Comparison of ENCODE assay signal across 9 cellular contexts in the genomic region with DNA sequence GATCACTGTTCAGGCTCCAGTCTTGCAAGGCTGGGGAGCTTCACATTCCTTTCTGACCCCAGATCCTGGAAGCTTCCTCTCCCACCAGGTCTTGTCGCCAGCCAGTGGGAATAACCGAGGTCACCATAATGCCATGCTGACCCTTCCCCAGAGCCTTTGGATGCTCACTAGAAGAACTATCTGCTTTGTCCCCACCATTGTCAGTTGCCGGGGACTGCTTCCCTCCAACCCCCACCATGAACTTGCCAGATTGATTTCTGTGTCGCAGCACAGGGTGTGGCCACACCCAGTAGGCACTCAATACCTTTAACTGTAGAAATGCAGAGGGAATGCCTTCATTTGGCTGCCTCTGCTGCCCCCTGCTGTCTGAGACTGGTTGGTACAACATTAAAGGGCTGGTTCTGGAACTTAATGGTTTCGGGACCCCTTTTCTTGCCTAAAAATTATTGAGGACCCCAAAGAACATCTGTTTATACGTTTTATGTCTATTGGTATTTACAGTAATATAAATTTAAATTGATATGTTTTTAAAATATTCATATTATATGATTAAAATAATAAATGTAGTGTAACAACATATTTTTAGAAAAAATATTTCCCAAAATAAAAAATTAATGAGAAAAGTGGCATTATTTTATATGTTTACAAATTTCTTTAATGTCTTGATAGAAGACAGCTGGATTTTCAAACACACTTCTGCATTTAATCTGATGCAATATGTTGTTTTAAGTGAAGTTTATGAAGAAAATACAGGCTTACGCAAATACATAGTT. TPM values are rescaled to one million over a fixed set of nuclear protein-coding genes. Genes with fewer than 3 reads are reported as not detected.
DNase-seq lines count a peak whose midpoint lies in the region; ATAC-seq, FAIRE-seq and TF ChIP-seq lines count a peak whose summit lies in the region.
"Had no signal": no experiment of that assay in that cellular context is flagged by ENCODE, and none has a peak within 500 bp of the region (broad histone marks: within the 10 kb centered on the region; RNA-seq: fewer than 3 reads in every experiment).

No MANE protein-coding gene starts in this region.

- TF ChIP-seq CTCF in D721Med (IDR thresholded peaks at IDR 0.05; ENCODE audit: insufficient read depth, missing control alignments) (peak; percentile 95), OCI-LY1 (IDR thresholded peaks at IDR 0.05; ENCODE audit: low read length) (peak; percentile 86), epithelial cell of proximal tubule (conservative IDR thresholded peaks at IDR 0.05; ENCODE audit: low read depth, low read length) (peak; percentile 92)

- H3K4me1 Mint-ChIP-seq in naive thymus-derived CD4-positive, alpha-beta T cell = peaks cover 8 to 61% (median 22%) of the 10 kb centered on the region in 7 donors
- peaks cover 27 to 48% of the 10 kb centered on the region in 2 donors for H3K4me1 Mint-ChIP-seq in stimulated activated naive B cell treated with anti-CD40 and anti-IgM and Interleukin-4, amounts not matched to agents 10 μg/mL and 1 μg/mL and 100 μg/mL, for 72 hours

- POLR2A ChIA-PET in naive thymus-derived CD4-positive, alpha-beta T cell (lab: Charles Lee) = interaction anchor here (0.8 to 1.9 kb wide), 4 partner anchors 42 to 257 kb away, joined by 3 to 5 read pairs (median 4); no protein-coding TSS in a partner anchor

- DNase-seq in D721Med (ENCODE audit: insufficient read length, low spot score) (peak; percentile 79), epithelial cell of proximal tubule (ENCODE audit: low read depth) (no peak)
- DNase-seq in activated CD8-positive, alpha-beta memory T cell treated with anti-CD3 and anti-CD28 coated beads, Interleukin-2, amount 50 U/mL, for 1 hour (ENCODE audit: extremely low read depth) = peak; percentile 49
- peak; percentile 63 to 83 (median 76) for DNase-seq in naive thymus-derived CD4-positive, alpha-beta T cell
- peak; percentile 61 for DNase-seq in stimulated activated naive B cell treated with anti-CD40 and anti-IgM and Interleukin-4, amounts not matched to agents 10 μg/mL and 1 μg/mL and 100 μg/mL, for 72 hours

- H2AFZ ChIP-seq in OCI-LY1 (ENCODE audit: low read length) = no peak overlapping the region

- peak overlapping the region in 3 of 10 donors; percentile 1 to 59 (median 41) for H3K4me3 Mint-ChIP-seq in naive thymus-derived CD4-positive, alpha-beta T cell
- H3K4me3 Mint-ChIP-seq in stimulated activated naive B cell treated with anti-CD40 and anti-IgM and Interleukin-4, amounts not matched to agents 10 μg/mL and 1 μg/mL and 100 μg/mL, for 72 hours = no peak overlapping the region

- no peaks in the 10 kb centered on the region for H3F3A ChIP-seq in OCI-LY1 (ENCODE audit: insufficient read depth, low read length)

- no peaks in the 10 kb centered on the region for H4K20me1 ChIP-seq in OCI-LY1 (ENCODE audit: insufficient read depth, low read length)

- no peaks in the 10 kb centered on the region for H3K79me2 ChIP-seq in OCI-LY1 (ENCODE audit: insufficient read depth, low read length)

- H3K36me3 Mint-ChIP-seq in naive thymus-derived CD4-positive, alpha-beta T cell = no peaks in the 10 kb centered on the region
- no peaks in the 10 kb centered on the region for H3K36me3 Mint-ChIP-seq in stimulated activated naive B cell treated with anti-CD40 and anti-IgM and Interleukin-4, amounts not matched to agents 10 μg/mL and 1 μg/mL and 100 μg/mL, for 72 hours

- no peak overlapping the region for H3K27ac ChIP-seq in HUES6 (ENCODE audit: low read depth, low read length)
- no peak overlapping the region for H3K27ac ChIP-seq in OCI-LY1 (ENCODE audit: low read depth, low read length, poor library complexity, severe bottlenecking)
- no peak overlapping the region for H3K27ac ChIP-seq in naive thymus-derived CD4-positive, alpha-beta T cell (ENCODE audit: low read depth, low read length)

- H3K36me3 ChIP-seq in HUES6 (ENCODE audit: control insufficient read depth, insufficient read depth, low read length) (no peaks in the 10 kb centered on the region), OCI-LY1 (ENCODE audit: insufficient read depth, low read length) (no peaks in the 10 kb centered on the region)
- no peaks in the 10 kb centered on the region for H3K36me3 ChIP-seq in naive thymus-derived CD4-positive, alpha-beta T cell (ENCODE audit: control insufficient read depth in 2 of 3, insufficient read depth in 3 of 3, low read length in 3 of 3)

- peak overlapping the region in 4 of 9 donors; percentile 11 to 83 (median 62) for H3K27ac Mint-ChIP-seq in naive thymus-derived CD4-positive, alpha-beta T cell
- H3K27ac Mint-ChIP-seq in stimulated activated naive B cell treated with anti-CD40 and anti-IgM and Interleukin-4, amounts not matched to agents 10 μg/mL and 1 μg/mL and 100 μg/mL, for 72 hours = no peak overlapping the region

- ATAC-seq in naive thymus-derived CD4-positive, alpha-beta T cell = peak; percentile 91
- peak; percentile 49 to 55 for ATAC-seq in stimulated activated naive B cell treated with anti-CD40 and anti-IgM and Interleukin-4, amounts not matched to agents 10 μg/mL and 1 μg/mL and 100 μg/mL, for 72 hours (replicated peaks)
- ATAC-seq in GM19452 (IDR thresholded peaks at IDR 0.05; ENCODE audit: unreplicated experiment) = no peak

- CTCF ChIA-PET in naive thymus-derived CD4-positive, alpha-beta T cell (lab: Charles Lee) = interaction anchor here (0.6 to 8.8 kb wide), 16 partner anchors 9 to 252 kb away, joined by 3 to 147 read pairs (median 5); partner anchors contain the start of gene KLHL35

- no peaks in the 10 kb centered on the region for H3K9me3 Mint-ChIP-seq in naive thymus-derived CD4-positive, alpha-beta T cell
- no peaks in the 10 kb centered on the region for H3K9me3 Mint-ChIP-seq in stimulated activated naive B cell treated with anti-CD40 and anti-IgM and Interleukin-4, amounts not matched to agents 10 μg/mL and 1 μg/mL and 100 μg/mL, for 72 hours

- H3K4me1 ChIP-seq in HUES6 (ENCODE audit: control insufficient read depth, insufficient read depth, low read length) (peaks cover 14% of the 10 kb centered on the region; the same call in 1 of the 2 replicates), OCI-LY1 (ENCODE audit: insufficient read depth, low read length, severe bottlenecking) (peaks cover 7% of the 10 kb centered on the region)
- H3K4me1 ChIP-seq in naive thymus-derived CD4-positive, alpha-beta T cell (ENCODE audit: control insufficient read depth in 2 of 2, insufficient read depth in 2 of 2, low read length in 2 of 2) = peaks cover 5 to 14% of the 10 kb centered on the region in 2 donors

- peak overlapping the region; percentile 9; the same call in 1 of the 2 replicates for H3K4me3 ChIP-seq in HUES6 (ENCODE audit: low read depth, low read length)
- no peak overlapping the region for H3K4me3 ChIP-seq in OCI-LY1 (ENCODE audit: low read depth, low read length, poor library complexity, severe bottlenecking)
- no peak overlapping the region for H3K4me3 ChIP-seq in epithelial cell of proximal tubule (ENCODE audit: low read depth, low read length)
- no peak overlapping the region for H3K4me3 ChIP-seq in naive thymus-derived CD4-positive, alpha-beta T cell (ENCODE audit: low read length)

- peaks cover 0 to 7% (median 0%) of the 10 kb centered on the region in 5 donors for H3K27me3 Mint-ChIP-seq in naive thymus-derived CD4-positive, alpha-beta T cell
- H3K27me3 Mint-ChIP-seq in stimulated activated naive B cell treated with anti-CD40 and anti-IgM and Interleukin-4, amounts not matched to agents 10 μg/mL and 1 μg/mL and 100 μg/mL, for 72 hours = peaks cover 14 to 21% of the 10 kb centered on the region in 2 donors

- intact Hi-C loops in naive thymus-derived CD4-positive, alpha-beta T cell (cut with micrococcal nuclease) = loop anchor here (1.0 to 5.0 kb wide), 6 partner anchors 30 to 252 kb away; partner anchors contain the start of gene SERPINH1 (in 1 of the 2)

- H3K9me3 ChIP-seq in HUES6 (ENCODE audit: control insufficient read depth, insufficient read depth, low read depth, low read length) (no peaks in the 10 kb centered on the region), OCI-LY1 (ENCODE audit: low read length) (no peaks in the 10 kb centered on the region)
- H3K9me3 ChIP-seq in naive thymus-derived CD4-positive, alpha-beta T cell (ENCODE audit: control insufficient read depth in 2 of 3, low read length in 3 of 3) = no peaks in the 10 kb centered on the region

- H3K27me3 ChIP-seq in HUES6 (ENCODE audit: control insufficient read depth, insufficient read depth, low read length) (no peaks in the 10 kb centered on the region), OCI-LY1 (ENCODE audit: insufficient read depth, low read length) (no peaks in the 10 kb centered on the region)
- H3K27me3 ChIP-seq in naive thymus-derived CD4-positive, alpha-beta T cell (ENCODE audit: control insufficient read depth in 2 of 2, insufficient read depth in 2 of 2, low read length in 2 of 2) = no peaks in the 10 kb centered on the region

- no peaks in the 10 kb centered on the region for H3K9me2 ChIP-seq in OCI-LY1 (ENCODE audit: low read depth, low read length)

- H3K9ac ChIP-seq in HUES6 (ENCODE audit: low read length) (no peak overlapping the region), OCI-LY1 (ENCODE audit: low read length) (no peak overlapping the region)

- no peak overlapping the region for H3K4me2 ChIP-seq in OCI-LY1 (ENCODE audit: low read length)

- FAIRE-seq in D721Med (lab: Jason Lieb, UNC) = no peak
- FAIRE-seq: colon had no signal

RNA-seq across cellular contexts. Expression of gene GDPD5, which starts 6.6 kb away (rescaled TPM):
- total RNA-seq in epithelial cell of proximal tubule = 8.5 and 17.4 TPM in 2 replicates
- 10 to 100 TPM; 18.0 to 50.3 (median 24.7) TPM for total RNA-seq in naive thymus-derived CD4-positive, alpha-beta T cell
- 1 to 10 TPM; 3.9 to 7.1 TPM for polyA plus RNA-seq in naive thymus-derived CD4-positive, alpha-beta T cell

RNA-seq across cellular contexts. Expression of gene SERPINH1, which starts 29.7 kb away (rescaled TPM):
- 231 and 256 TPM in 2 replicates for total RNA-seq in epithelial cell of proximal tubule
- total RNA-seq in naive thymus-derived CD4-positive, alpha-beta T cell = 10 to 100 TPM in 3 of 5 experiments, 1 to 10 TPM in 2; 5.1 to 19.9 (median 13.2) TPM
- 1 to 10 TPM; 2.9 to 7.8 TPM for polyA plus RNA-seq in naive thymus-derived CD4-positive, alpha-beta T cell

Comparison
In these comparisons a context has a peak if more than half of its experiments do, and no peak if none do; other contexts are left out.
1. RNA of gene SERPINH1, which starts 29.7 kb away (total RNA-seq): 231 to 256 TPM in epithelial cell of proximal tubule; 5.1 to 19.9 TPM in naive thymus-derived CD4-positive, alpha-beta T cell; every median in the first group is over 10 times any median in the second.
2. Peak in every context shown above with its lines, with median percentiles within 50 percentile points of each other: CTCF ChIP-seq.